2 cellular contexts compared by ENCODE assay signal in genomic region chrX:15451913-15452312, GRCh38.
TF ChIP-seq lines count a peak whose summit lies in the region.

No MANE protein-coding gene starts in this region.

TF ChIP-seq in HepG2, 621 proteins besides CTCF, POLR2A, EP300 and RAD21:
- TF ChIP-seq ZNF629 (CRISPR knock-in tag; conservative IDR thresholded peaks at IDR 0.05): peak; percentile 35; the same call in 1 of the 2 replicates
- no peak for TF ChIP-seq ZNF670 (CRISPR knock-in tag; IDR thresholded peaks at IDR 0.05; ENCODE audit: borderline replicate concordance)

TF ChIP-seq in endothelial cell of umbilical vein, 7 proteins besides CTCF, POLR2A, EP300 and RAD21:
- TF ChIP-seq MAX (IDR thresholded peaks at IDR 0.05; ENCODE audit: insufficient read depth, insufficient read length) (no peak), MYC (IDR thresholded peaks at IDR 0.05; ENCODE audit: low read depth, low read length) (no peak), FOS (IDR thresholded peaks at IDR 0.05; ENCODE audit: borderline replicate concordance, insufficient read depth, low read length) (no peak), JUN (IDR thresholded peaks at IDR 0.05; ENCODE audit: borderline replicate concordance, insufficient read depth, insufficient read length, low read depth) (no peak), GATA2 (IDR thresholded peaks at IDR 0.05; ENCODE audit: insufficient read depth, insufficient read length, low read depth, low read length) (no peak), EZH2 (IDR thresholded peaks at IDR 0.05; ENCODE audit: borderline replicate concordance, low read depth, low read length, severe bottlenecking) (no peak), POLR2AphosphoS5 (IDR thresholded peaks at IDR 0.05; ENCODE audit: insufficient read depth, low read depth, low read length) (no peak)
